ENCODE assay signal across 12 cellular contexts in genomic region chr7:144725070-144725469, GRCh38.
A peak's percentile ranks its signal among the peaks of the same experiment; 100 is the strongest.
DNase-seq lines count a peak whose midpoint lies in the region; ATAC-seq lines count a peak whose summit lies in the region.
"Had no signal": no experiment of that assay in that cellular context is flagged by ENCODE, and none has a peak within 500 bp of the region (broad histone marks: within the 10 kb centered on the region; RNA-seq: fewer than 3 reads in every experiment).

No MANE protein-coding gene starts in this region.

- no peaks in the 10 kb centered on the region for H3K9me3 Mint-ChIP-seq in activated T-cell treated with anti-CD3 and anti-CD28 coated beads, Interleukin-2, amount 50 U/mL, for 4 hours
- H3K9me3 Mint-ChIP-seq: natural killer cell treated with Interleukin-12 subunit alpha and Interleukin-12 subunit beta and Interleukin-15 and Interleukin-18, amount 100 ng/mL, for 72 hours had no signal

- DNase-seq in activated T-cell treated with anti-CD3 and anti-CD28 coated beads, Interleukin-2, amount 50 U/mL, for 4 hours: no peak
- DNase-seq in activated gamma-delta T cell (lab: John Stamatoyannopoulos, UW): no peak
- no peak for DNase-seq in DMS114 treated with DMSO at 0.1 percent for 48 hours (lab: John Stamatoyannopoulos, UW; ENCODE audit: unreplicated experiment)
- DNase-seq in KG1 (lab: John Stamatoyannopoulos, UW): no peak
- DNase-seq: activated T-cell treated with anti-CD3 and anti-CD28 coated beads, Interleukin-2, amount 50 U/mL, for 48 hours; NCI-H2029; T-helper 9 cell had no signal

- H3K4me3 Mint-ChIP-seq in activated T-cell treated with anti-CD3 and anti-CD28 coated beads, Interleukin-2, amount 50 U/mL, for 4 hours: no peak overlapping the region
- H3K4me3 Mint-ChIP-seq: natural killer cell treated with Interleukin-12 subunit alpha and Interleukin-12 subunit beta and Interleukin-15 and Interleukin-18, amount 100 ng/mL, for 72 hours had no signal

- H3K4me1 Mint-ChIP-seq in activated T-cell treated with anti-CD3 and anti-CD28 coated beads, Interleukin-2, amount 50 U/mL, for 4 hours (ENCODE audit: low read depth): peaks cover 2% of the 10 kb centered on the region

- H3K36me3 Mint-ChIP-seq in activated T-cell treated with anti-CD3 and anti-CD28 coated beads, Interleukin-2, amount 50 U/mL, for 4 hours (ENCODE audit: insufficient read depth): peaks cover 17% of the 10 kb centered on the region
- H3K36me3 Mint-ChIP-seq: natural killer cell treated with Interleukin-12 subunit alpha and Interleukin-12 subunit beta and Interleukin-15 and Interleukin-18, amount 100 ng/mL, for 72 hours had no signal

- ATAC-seq in GM18508 (IDR thresholded peaks at IDR 0.05; ENCODE audit: insufficient read depth, unreplicated experiment): peak; percentile 100
- ATAC-seq in GM21360 (IDR thresholded peaks at IDR 0.05; ENCODE audit: unreplicated experiment): peak; percentile 75
- ATAC-seq in HG02970 (IDR thresholded peaks at IDR 0.05; ENCODE audit: low FRiP score, unreplicated experiment): peak; percentile 100
- ATAC-seq in HG03575 (IDR thresholded peaks at IDR 0.05; ENCODE audit: extremely low read depth, insufficient number of reproducible peaks, low FRiP score, unreplicated experiment): peak; percentile 98
- ATAC-seq in activated T-cell treated with anti-CD3 and anti-CD28 coated beads, Interleukin-2, amount 50 U/mL, for 4 hours: no peak
- ATAC-seq: natural killer cell treated with Interleukin-12 subunit alpha and Interleukin-12 subunit beta and Interleukin-15 and Interleukin-18, amount 100 ng/mL, for 72 hours had no signal

- no peaks in the 10 kb centered on the region for H3K27me3 Mint-ChIP-seq in activated T-cell treated with anti-CD3 and anti-CD28 coated beads, Interleukin-2, amount 50 U/mL, for 4 hours (ENCODE audit: low read depth)
- H3K27me3 Mint-ChIP-seq: natural killer cell treated with Interleukin-12 subunit alpha and Interleukin-12 subunit beta and Interleukin-15 and Interleukin-18, amount 100 ng/mL, for 72 hours had no signal

Comparison
In these comparisons a context has a peak if more than half of its experiments do, and no peak if none do; other contexts are left out.
1. ATAC-seq: peak in GM18508 (single experiment), GM21360 (single experiment), HG02970 (single experiment) and HG03575 (single experiment); none in activated T-cell treated with anti-CD3 and anti-CD28 coated beads, Interleukin-2, amount 50 U/mL, for 4 hours (0 of 2).